ENCODE assay signal across 10 cellular contexts in the genomic region with DNA sequence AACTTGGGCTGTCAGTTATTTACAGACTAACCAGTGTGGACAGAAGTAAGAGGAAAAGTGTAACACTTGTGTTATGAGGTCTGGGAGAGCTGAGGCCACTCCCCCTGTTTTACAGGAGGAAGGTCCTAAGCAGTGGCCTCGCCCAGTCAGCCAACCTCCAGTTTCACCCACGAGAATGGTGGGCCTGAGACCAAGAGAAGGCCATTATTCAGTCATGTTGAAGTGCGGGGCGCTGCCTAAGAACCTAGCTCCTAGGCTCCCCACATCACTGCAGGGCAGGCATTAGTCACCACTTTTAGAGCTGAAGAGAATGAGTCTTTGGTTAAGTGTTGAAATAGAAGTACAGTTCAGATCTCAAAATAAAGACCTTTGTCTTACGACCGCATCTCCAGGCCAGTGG. TPM values are rescaled to one million over a fixed set of nuclear protein-coding genes. Genes with fewer than 3 reads are reported as not detected.
DNase-seq lines count a peak whose midpoint lies in the region; ATAC-seq, FAIRE-seq and TF ChIP-seq lines count a peak whose summit lies in the region.
"Had no signal": no experiment of that assay in that cellular context is flagged by ENCODE, and none has a peak within 500 bp of the region (broad histone marks: within the 10 kb centered on the region; RNA-seq: fewer than 3 reads in every experiment).

No MANE protein-coding gene starts in this region.

- H3K36me3 ChIP-seq in PC-3 (ENCODE audit: low read depth, low read length) (no peaks in the 10 kb centered on the region), trophoblast cell (ENCODE audit: control insufficient read depth in 1 of 2, insufficient read depth in 2 of 2, low read length in 2 of 2) (peaks cover 3 to 4% of the 10 kb centered on the region in 2 experiments)

- H3K27me3 ChIP-seq in PC-3 (ENCODE audit: low read length) (no peaks in the 10 kb centered on the region), trophoblast cell (ENCODE audit: insufficient read depth, low read length) (no peaks in the 10 kb centered on the region), dorsolateral prefrontal cortex (no peaks in the 10 kb centered on the region)

- intact Hi-C loops in activated CD4-positive, alpha-beta T cell treated with anti-CD3 and anti-CD28 coated beads for 36 hours (cut with DNase I, micrococcal nuclease): no loop called here
- intact Hi-C loops in PC-3 (cut with micrococcal nuclease): no loop called here
- intact Hi-C loops in dorsolateral prefrontal cortex (cut with DNase I): loop anchor here in 1 of 2 donors (10.0 kb wide), 1 partner anchor 459 kb away; no protein-coding TSS in a partner anchor

- peaks cover 10% of the 10 kb centered on the region for H3K9me3 Mint-ChIP-seq in activated CD4-positive, alpha-beta T cell treated with anti-CD3 and anti-CD28 coated beads for 36 hours (ENCODE audit: low read depth)
- H3K9me3 Mint-ChIP-seq in activated CD4-positive, alpha-beta T cell treated with anti-CD3 and anti-CD28 coated beads, Interleukin-2, amount 10 ng/mL, durations not matched to agents 7 days and 5 days: peaks cover 12% of the 10 kb centered on the region
- peaks cover 5 to 12% (median 6%) of the 10 kb centered on the region in 3 donors for H3K9me3 Mint-ChIP-seq in T-cell

- H3K4me3 Mint-ChIP-seq in activated CD4-positive, alpha-beta T cell treated with anti-CD3 and anti-CD28 coated beads for 36 hours: no peak overlapping the region
- no peak overlapping the region for H3K4me3 Mint-ChIP-seq in activated CD4-positive, alpha-beta T cell treated with anti-CD3 and anti-CD28 coated beads, Interleukin-2, amount 10 ng/mL, durations not matched to agents 7 days and 5 days
- H3K4me3 Mint-ChIP-seq in T-cell: no peak overlapping the region

- H3F3A ChIP-seq in PC-3 (ENCODE audit: low read length, unreplicated experiment): no peaks in the 10 kb centered on the region

- peak overlapping the region; percentile 66 for H2BK5ac ChIP-seq in trophoblast cell (ENCODE audit: low read depth, low read length, poor library complexity)

- H3K79me1 ChIP-seq in trophoblast cell (ENCODE audit: low read length): peaks cover 27% of the 10 kb centered on the region

- peaks cover 60% of the 10 kb centered on the region for H3K4me1 Mint-ChIP-seq in activated CD4-positive, alpha-beta T cell treated with anti-CD3 and anti-CD28 coated beads for 36 hours
- H3K4me1 Mint-ChIP-seq in activated CD4-positive, alpha-beta T cell treated with anti-CD3 and anti-CD28 coated beads, Interleukin-2, amount 10 ng/mL, durations not matched to agents 7 days and 5 days: peaks cover 31% of the 10 kb centered on the region
- peaks cover 78 to 82% (median 80%) of the 10 kb centered on the region in 3 donors for H3K4me1 Mint-ChIP-seq in T-cell

- H3K4me2 ChIP-seq in PC-3 (ENCODE audit: low read length) (no peak overlapping the region), trophoblast cell (ENCODE audit: low read length) (peak overlapping the region; percentile 32)

- H2BK12ac ChIP-seq in trophoblast cell (ENCODE audit: low read length): peak overlapping the region; percentile 15

- ATAC-seq in activated CD4-positive, alpha-beta T cell treated with anti-CD3 and anti-CD28 coated beads for 36 hours: peak; percentile 48
- ATAC-seq in PC-3: peak; percentile 52
- ATAC-seq in T-cell (replicated peaks in 1 of 4): no peak

- FAIRE-seq in urothelium cell line (lab: Jason Lieb, UNC): no peak

- CTCF ChIA-PET in activated CD4-positive, alpha-beta T cell treated with anti-CD3 and anti-CD28 coated beads for 36 hours (lab: Charles Lee): interaction anchor here (1.2 to 1.4 kb wide), 2 partner anchors 10 to 14 kb away, joined by 4 to 6 read pairs; no protein-coding TSS in a partner anchor
- CTCF ChIA-PET in activated CD4-positive, alpha-beta T cell treated with anti-CD3 and anti-CD28 coated beads, Interleukin-2, amount 10 ng/mL, durations not matched to agents 7 days and 5 days (lab: Charles Lee): interaction anchor here (0.5 to 0.6 kb wide), 3 partner anchors 21 to 598 kb away, joined by 3 to 5 read pairs (median 3); no protein-coding TSS in a partner anchor
- CTCF ChIA-PET in PC-3 (lab: Charles Lee): no interaction called here
- CTCF ChIA-PET in T-cell (lab: Charles Lee): interaction anchor here in 1 of 2 donors (0.6 kb wide), 2 partner anchors 13 to 46 kb away, joined by 3 read pairs; no protein-coding TSS in a partner anchor

- peaks cover 14% of the 10 kb centered on the region for H3K36me3 Mint-ChIP-seq in activated CD4-positive, alpha-beta T cell treated with anti-CD3 and anti-CD28 coated beads for 36 hours (ENCODE audit: low read depth)
- H3K36me3 Mint-ChIP-seq in activated CD4-positive, alpha-beta T cell treated with anti-CD3 and anti-CD28 coated beads, Interleukin-2, amount 10 ng/mL, durations not matched to agents 7 days and 5 days (ENCODE audit: low read depth): peaks cover 3% of the 10 kb centered on the region
- peaks cover 14% of the 10 kb centered on the region for H3K36me3 Mint-ChIP-seq in T-cell

- peaks cover 48% of the 10 kb centered on the region for H4K20me1 ChIP-seq in PC-3 (ENCODE audit: low read length)

- peak overlapping the region; percentile 74 for H3K4ac ChIP-seq in trophoblast cell (ENCODE audit: low read depth, low read length)

- H3K79me2 ChIP-seq in PC-3 (ENCODE audit: low read length): peaks cover 99% of the 10 kb centered on the region
- H3K79me2 ChIP-seq in trophoblast cell (ENCODE audit: control insufficient read depth, insufficient read depth, low read length, poor library complexity): peaks cover 34% of the 10 kb centered on the region

- H3K27ac ChIP-seq in PC-3 (ENCODE audit: low read length) (no peak overlapping the region), trophoblast cell (ENCODE audit: low read depth, low read length) (peak overlapping the region; percentile 82), dorsolateral prefrontal cortex (peak overlapping the region in 3 of 59 donors; percentile 4 to 12 (median 5))
- H3K27ac ChIP-seq: SK-N-MC had no signal

- peak overlapping the region; percentile 95 for H3K18ac ChIP-seq in trophoblast cell (ENCODE audit: low read length)

- peak; percentile 30 for DNase-seq in activated CD4-positive, alpha-beta T cell treated with anti-CD3 and anti-CD28 coated beads for 36 hours
- no peak for DNase-seq in activated CD4-positive, alpha-beta T cell treated with anti-CD3 and anti-CD28 coated beads, Interleukin-2, amount 10 ng/mL, durations not matched to agents 7 days and 5 days
- DNase-seq in PC-3 (peak; percentile 38), erythroblast (lab: John Stamatoyannopoulos, UW) (peak; percentile 27 to 38), trophoblast cell (no peak), dorsolateral prefrontal cortex (no peak), urothelium cell line (ENCODE audit: low spot score) (no peak), T-cell (no peak)
- DNase-seq: NCI-H187 had no signal

- peak overlapping the region; percentile 6 for H4K8ac ChIP-seq in trophoblast cell (ENCODE audit: low read depth, low read length)

- H2AFZ ChIP-seq in PC-3 (ENCODE audit: low read length) (no peak overlapping the region), trophoblast cell (ENCODE audit: insufficient read depth, low read length, poor library complexity) (no peak overlapping the region)

- H3K9me3 ChIP-seq in PC-3 (ENCODE audit: low read length): no peaks in the 10 kb centered on the region
- no peaks in the 10 kb centered on the region for H3K9me3 ChIP-seq in trophoblast cell (ENCODE audit: insufficient read depth, low read depth, low read length)

- no peaks in the 10 kb centered on the region for H3K9me2 ChIP-seq in PC-3 (replicated peaks; ENCODE audit: low read length)

- no CpG with 5 or more reads among the region's 6 CpGs for WGBS in trophoblast cell (ENCODE audit: extremely low coverage, insufficient coverage, insufficient read length)

- TF ChIP-seq POLR2A in erythroblast (IDR thresholded peaks at IDR 0.05; ENCODE audit: low read length): no peak

- POLR2A ChIA-PET in activated CD4-positive, alpha-beta T cell treated with anti-CD3 and anti-CD28 coated beads for 36 hours (lab: Charles Lee): no interaction called here
- POLR2A ChIA-PET in activated CD4-positive, alpha-beta T cell treated with anti-CD3 and anti-CD28 coated beads, Interleukin-2, amount 10 ng/mL, durations not matched to agents 7 days and 5 days (lab: Charles Lee): no interaction called here
- POLR2A ChIA-PET in PC-3 (lab: Charles Lee; ENCODE audit: unreplicated experiment): interaction anchor here (0.6 kb wide), 1 partner anchor 90 kb away, joined by 19 read pairs; no protein-coding TSS in a partner anchor
- POLR2A ChIA-PET in T-cell (lab: Charles Lee): interaction anchor here in 1 of 2 donors (0.6 kb wide), 1 partner anchor 176 kb away, joined by 3 read pairs; no protein-coding TSS in a partner anchor

- no peak overlapping the region for H4K12ac ChIP-seq in trophoblast cell (ENCODE audit: low read depth, low read length)

- peak overlapping the region; percentile 63 for H4K91ac ChIP-seq in trophoblast cell (ENCODE audit: low read depth, low read length)

- peaks cover 9% of the 10 kb centered on the region; the same call in 1 of the 2 replicates for H3K4me1 ChIP-seq in PC-3 (ENCODE audit: insufficient read depth, low read length)
- H3K4me1 ChIP-seq in trophoblast cell (ENCODE audit: control insufficient read depth in 1 of 2, insufficient read depth in 2 of 2, low read length in 2 of 2): peaks cover 28 to 32% of the 10 kb centered on the region in 2 experiments

- TF ChIP-seq CTCF in PC-3 (conservative IDR thresholded peaks at IDR 0.05; ENCODE audit: low read depth, low read length) (no peak), dorsolateral prefrontal cortex (IDR thresholded peaks at IDR 0.05 in 54 of 56, conservative IDR thresholded peaks at IDR 0.05 in 2 of 56; ENCODE audit: low read depth in 1 of 56, partially characterized antibody in 56 of 56) (no peak)

- H2AK5ac ChIP-seq in trophoblast cell (ENCODE audit: low read length): peak overlapping the region; percentile 95

- no peak overlapping the region for H3K23ac ChIP-seq in trophoblast cell (ENCODE audit: low read length)

- no peak overlapping the region for H3K4me3 ChIP-seq in PC-3 (ENCODE audit: low read length)
- H3K4me3 ChIP-seq in trophoblast cell (ENCODE audit: low read depth, low read length): no peak overlapping the region
- no peak overlapping the region for H3K4me3 ChIP-seq in dorsolateral prefrontal cortex
- H3K4me3 ChIP-seq: SK-N-MC had no signal

- no peak overlapping the region for H3K27ac Mint-ChIP-seq in activated CD4-positive, alpha-beta T cell treated with anti-CD3 and anti-CD28 coated beads for 36 hours
- H3K27ac Mint-ChIP-seq in activated CD4-positive, alpha-beta T cell treated with anti-CD3 and anti-CD28 coated beads, Interleukin-2, amount 10 ng/mL, durations not matched to agents 7 days and 5 days: no peak overlapping the region
- peak overlapping the region in 1 of 2 donors; percentile 34 for H3K27ac Mint-ChIP-seq in T-cell

- no peaks in the 10 kb centered on the region for H3K27me3 Mint-ChIP-seq in activated CD4-positive, alpha-beta T cell treated with anti-CD3 and anti-CD28 coated beads for 36 hours
- H3K27me3 Mint-ChIP-seq in activated CD4-positive, alpha-beta T cell treated with anti-CD3 and anti-CD28 coated beads, Interleukin-2, amount 10 ng/mL, durations not matched to agents 7 days and 5 days: no peaks in the 10 kb centered on the region
- no peaks in the 10 kb centered on the region for H3K27me3 Mint-ChIP-seq in T-cell

- peak overlapping the region; percentile 54 for H2BK120ac ChIP-seq in trophoblast cell (ENCODE audit: insufficient read depth, low read length, poor library complexity)

- H3K9ac ChIP-seq in PC-3 (ENCODE audit: low read length): no peak overlapping the region
- no peak overlapping the region for H3K9ac ChIP-seq in trophoblast cell (ENCODE audit: low read length)

- H3K14ac ChIP-seq in trophoblast cell (ENCODE audit: low read length): peak overlapping the region; percentile 85

- no TSS peak for BruUV-seq in PC-3 (replicated peaks; lab: Mats Ljungman, UMichigan)

RNA-seq across cellular contexts. Expression of a gene that starts 27.9 kb away (rescaled TPM):
- total RNA-seq in activated CD4-positive, alpha-beta T cell treated with anti-CD3 and anti-CD28 coated beads for 36 hours: 10 to 100 TPM; 22.1 to 33.7 TPM
- total RNA-seq in activated CD4-positive, alpha-beta T cell treated with anti-CD3 and anti-CD28 coated beads, Interleukin-2, amount 10 ng/mL, durations not matched to agents 7 days and 5 days: 10 to 100 TPM; 25.0 to 33.6 TPM
- total RNA-seq in PC-3 (2014; rRNA removed) (34.4 and 38.4 TPM in 2 replicates), dorsolateral prefrontal cortex (100 to 1,000 TPM in 24 of 120 experiments, 10 to 100 TPM in 96; 59.7 to 141 (median 86.0) TPM), T-cell (10 to 100 TPM; 24.7 to 36.8 (median 30.2) TPM)
- 136 and 138 TPM in 2 replicates for polyA plus RNA-seq in trophoblast cell (2013)

Comparison
In these comparisons a context has a peak if more than half of its experiments do, and no peak if none do; other contexts are left out.
1. DNase-seq: peak in activated CD4-positive, alpha-beta T cell treated with anti-CD3 and anti-CD28 coated beads for 36 hours (single experiment), PC-3 (single experiment) and erythroblast (2 of 2); none in activated CD4-positive, alpha-beta T cell treated with anti-CD3 and anti-CD28 coated beads, Interleukin-2, amount 10 ng/mL, durations not matched to agents 7 days and 5 days (single experiment), trophoblast cell (0 of 2), dorsolateral prefrontal cortex (0 of 10), urothelium cell line (single experiment) and T-cell (0 of 34).
2. ATAC-seq: peak in activated CD4-positive, alpha-beta T cell treated with anti-CD3 and anti-CD28 coated beads for 36 hours (single experiment) and PC-3 (single experiment); none in T-cell (0 of 4).